Comparison of ENCODE assay signal across 9 cellular contexts in the genomic region with DNA sequence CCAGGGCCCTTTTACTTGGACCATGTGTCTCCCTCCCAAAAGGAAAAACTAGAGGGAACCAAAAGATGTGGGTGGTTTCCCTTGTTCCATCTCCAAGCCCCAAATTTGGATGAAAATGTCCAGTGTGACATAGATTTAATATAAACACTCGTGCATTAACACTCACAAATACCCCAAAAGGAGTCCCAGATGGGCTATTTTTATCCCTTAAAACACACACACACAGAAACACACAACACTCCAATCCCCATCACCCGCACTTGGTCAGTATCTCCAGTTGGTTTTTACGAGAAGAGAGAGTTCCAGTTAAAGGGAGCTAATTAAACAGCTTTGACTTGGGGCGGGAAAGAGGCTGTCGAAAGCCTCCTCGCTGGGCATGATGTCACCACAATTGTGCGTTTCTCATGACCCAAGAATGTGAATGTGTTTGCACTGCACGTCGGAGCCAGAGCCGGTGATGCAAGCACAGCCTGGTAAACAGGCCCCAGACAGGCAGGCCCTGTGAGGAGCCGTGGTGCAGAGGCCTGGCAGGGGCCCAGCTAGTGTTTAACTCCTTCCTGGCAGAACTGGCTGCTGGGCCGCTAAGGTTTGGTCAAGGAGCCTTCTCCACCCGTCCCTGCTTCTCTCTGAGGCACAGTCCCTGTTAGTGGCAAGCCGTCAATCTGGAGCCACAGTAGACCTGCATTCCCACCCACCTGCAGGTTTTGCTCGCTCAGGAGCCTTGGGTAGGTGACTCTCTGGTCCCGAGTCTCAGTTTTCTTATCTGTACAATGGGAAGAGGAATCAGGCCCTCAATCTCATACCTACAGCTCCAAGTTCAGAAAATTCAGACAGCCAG. TPM values are rescaled to one million over a fixed set of nuclear protein-coding genes. Genes with fewer than 3 reads are reported as not detected.
DNase-seq lines count a peak whose midpoint lies in the region; TF ChIP-seq lines count a peak whose summit lies in the region.
"Had no signal": no experiment of that assay in that cellular context is flagged by ENCODE, and none has a peak within 500 bp of the region (broad histone marks: within the 10 kb centered on the region; RNA-seq: fewer than 3 reads in every experiment).

No MANE protein-coding gene starts in this region.

- WGBS in lower leg skin, 2 donors, result 38 to 42% methylated on average over 15 of the region's 16 CpGs
- WGBS in thyroid gland, 2 donors, result 26 to 37% methylated on average over 10 to 14 of the region's 16 CpGs

- H3K4me3 Mint-ChIP-seq in activated CD4-positive, alpha-beta memory T cell treated with anti-CD3 and anti-CD28 coated beads for 36 hours, result no peak overlapping the region
- H3K4me3 Mint-ChIP-seq: dendritic cell treated with granulocyte-macrophage colony-stimulating factor and Interleukin-4, amounts not matched to agents 40 ng/mL and 50 ng/mL, for 4 days had no signal

- CTCF ChIA-PET in OCI-LY7 (lab: Charles Lee; ENCODE audit: unreplicated experiment), result no interaction called here
- CTCF ChIA-PET in activated CD4-positive, alpha-beta memory T cell treated with anti-CD3 and anti-CD28 coated beads for 36 hours (lab: Charles Lee), result no interaction called here

- H3K36me3 Mint-ChIP-seq in activated CD4-positive, alpha-beta memory T cell treated with anti-CD3 and anti-CD28 coated beads for 36 hours, result no peaks in the 10 kb centered on the region

- no peaks in the 10 kb centered on the region for H3K9me3 ChIP-seq in BLaER1
- no peaks in the 10 kb centered on the region for H3K9me3 ChIP-seq in thyroid gland
- H3K9me3 ChIP-seq in OCI-LY7 (ENCODE audit: low read length), result no peaks in the 10 kb centered on the region

- no peaks in the 10 kb centered on the region for H3K9me2 ChIP-seq in OCI-LY7 (ENCODE audit: insufficient read depth, low read length)

- H2AFZ ChIP-seq in OCI-LY7 (ENCODE audit: low read length), result no peak overlapping the region

- DNase-seq in NCI-H1694 treated with DMSO at 0.1 percent for 48 hours (lab: John Stamatoyannopoulos, UW) (peak; percentile 14), lower leg skin (ENCODE audit: low spot score in 2 of 2) (peak; percentile 82 to 95), thyroid gland (peak; percentile 89 to 91), OCI-LY7 (ENCODE audit: low spot score) (no peak)
- DNase-seq in activated CD4-positive, alpha-beta T cell treated with anti-CD3 and anti-CD28 coated beads, Interleukin-2, amount 50 U/mL, for 48 hours, result no peak
- DNase-seq in activated CD4-positive, alpha-beta memory T cell treated with anti-CD3 and anti-CD28 coated beads for 36 hours, result no peak

- H3K9me3 Mint-ChIP-seq in activated CD4-positive, alpha-beta memory T cell treated with anti-CD3 and anti-CD28 coated beads for 36 hours, result no peaks in the 10 kb centered on the region
- H3K9me3 Mint-ChIP-seq: dendritic cell treated with granulocyte-macrophage colony-stimulating factor and Interleukin-4, amounts not matched to agents 40 ng/mL and 50 ng/mL, for 4 days had no signal

- TF ChIP-seq CTCF in lower leg skin (IDR thresholded peaks at IDR 0.05), result peak in 1 of 3 donors; percentile 76
- TF ChIP-seq CTCF in thyroid gland (IDR thresholded peaks at IDR 0.05), result no peak
- no peak for TF ChIP-seq CTCF in OCI-LY7 (conservative IDR thresholded peaks at IDR 0.05; ENCODE audit: low read length)

- H3K36me3 ChIP-seq in BLaER1 (no peaks in the 10 kb centered on the region), thyroid gland (no peaks in the 10 kb centered on the region), OCI-LY7 (ENCODE audit: insufficient read depth, low read length) (no peaks in the 10 kb centered on the region)

- POLR2A ChIA-PET in OCI-LY7 (lab: Charles Lee), result no interaction called here
- POLR2A ChIA-PET in activated CD4-positive, alpha-beta memory T cell treated with anti-CD3 and anti-CD28 coated beads for 36 hours (lab: Charles Lee), result no interaction called here

- no peak overlapping the region for H3K27ac ChIP-seq in BLaER1
- peak overlapping the region; percentile 65 for H3K27ac ChIP-seq in cingulate gyrus (ENCODE audit: low read depth, low read length)
- H3K27ac ChIP-seq in thyroid gland, result peak overlapping the region; percentile 38 to 69 (median 59)
- no peak overlapping the region for H3K27ac ChIP-seq in OCI-LY7 (ENCODE audit: low read depth, low read length, poor library complexity, severe bottlenecking)

- no peak overlapping the region for H3K27ac Mint-ChIP-seq in activated CD4-positive, alpha-beta memory T cell treated with anti-CD3 and anti-CD28 coated beads for 36 hours
- H3K27ac Mint-ChIP-seq: dendritic cell treated with granulocyte-macrophage colony-stimulating factor and Interleukin-4, amounts not matched to agents 40 ng/mL and 50 ng/mL, for 4 days had no signal

- H3K27me3 ChIP-seq in BLaER1, result no peaks in the 10 kb centered on the region
- H3K27me3 ChIP-seq in thyroid gland, result no peaks in the 10 kb centered on the region

- H3K4me3 ChIP-seq in BLaER1 (no peak overlapping the region), lower leg skin (ENCODE audit: low read depth, poor library complexity, severe bottlenecking) (no peak overlapping the region), thyroid gland (replicated peaks in 1 of 3) (no peak overlapping the region), OCI-LY7 (ENCODE audit: low read depth, low read length, poor library complexity, severe bottlenecking) (no peak overlapping the region)

- H3K4me1 ChIP-seq in BLaER1, result peaks cover 2% of the 10 kb centered on the region; the same call in 1 of the 2 replicates
- H3K4me1 ChIP-seq in thyroid gland, result peaks cover 6 to 12% of the 10 kb centered on the region in 2 donors
- H3K4me1 ChIP-seq in OCI-LY7 (ENCODE audit: insufficient read depth, low read length, poor library complexity, severe bottlenecking), result no peaks in the 10 kb centered on the region

- no peaks in the 10 kb centered on the region for H3K79me2 ChIP-seq in OCI-LY7 (ENCODE audit: insufficient read depth, low read depth, low read length)

- H3K4me1 Mint-ChIP-seq in activated CD4-positive, alpha-beta memory T cell treated with anti-CD3 and anti-CD28 coated beads for 36 hours (ENCODE audit: low read depth), result no peaks in the 10 kb centered on the region

- intact Hi-C loops in lower leg skin (cut with DNase I; ENCODE audit: low total_unique reads) (no loop called here), thyroid gland (cut with DNase I) (no loop called here), OCI-LY7 (cut with micrococcal nuclease; ENCODE audit: unreplicated experiment) (no loop called here)
- intact Hi-C loops in activated CD4-positive, alpha-beta memory T cell treated with anti-CD3 and anti-CD28 coated beads for 36 hours (cut with micrococcal nuclease), result no loop called here

- H3K4me2 ChIP-seq in BLaER1, result no peak overlapping the region
- no peak overlapping the region for H3K4me2 ChIP-seq in OCI-LY7 (ENCODE audit: low read length)

- H4K20me1 ChIP-seq in BLaER1 (no peaks in the 10 kb centered on the region), OCI-LY7 (ENCODE audit: insufficient read depth, low read length) (no peaks in the 10 kb centered on the region)

- no peaks in the 10 kb centered on the region for H3K27me3 Mint-ChIP-seq in activated CD4-positive, alpha-beta memory T cell treated with anti-CD3 and anti-CD28 coated beads for 36 hours
- H3K27me3 Mint-ChIP-seq: dendritic cell treated with granulocyte-macrophage colony-stimulating factor and Interleukin-4, amounts not matched to agents 40 ng/mL and 50 ng/mL, for 4 days had no signal

- TF ChIP-seq POLR2A in lower leg skin (IDR thresholded peaks at IDR 0.05) (no peak), thyroid gland (IDR thresholded peaks at IDR 0.05) (no peak)

- BruUV-seq in OCI-LY7 (replicated peaks; lab: Mats Ljungman, UMichigan), result no TSS peak

- H3K9ac ChIP-seq in BLaER1, result 0 out of 2 replicates have a peak overlapping the region, but pooled peaks have one; percentile 21

RNA-seq across cellular contexts. Expression of a gene that starts 25.6 kb away (rescaled TPM):
- total RNA-seq in lower leg skin (10 to 100 TPM; 46.1 to 86.1 (median 62.3) TPM), thyroid gland (10 to 100 TPM; 46.2 to 60.3 (median 54.2) TPM), OCI-LY7 (2022) (35.4 and 50.8 TPM in 2 replicates)
- 13.5 and 16.9 TPM in 2 replicates for total RNA-seq in OCI-LY7 (2014; rRNA removed; shearing (Covaris generic))
- 10 to 100 TPM; 55.1 to 57.4 TPM for total RNA-seq in activated CD4-positive, alpha-beta memory T cell treated with anti-CD3 and anti-CD28 coated beads for 36 hours

RNA-seq across cellular contexts. Expression of a gene that starts 51.8 kb away (rescaled TPM):
- 100 to 1,000 TPM in 2 of 4 donors, 10 to 100 TPM in 2; 66.6 to 164 (median 92.8) TPM for total RNA-seq in lower leg skin
- total RNA-seq in thyroid gland, result 100 to 1,000 TPM; 208 to 501 (median 314) TPM
- total RNA-seq in OCI-LY7 (2014; rRNA removed; shearing (Covaris generic)), result 1.4 TPM in 1 of 2 replicates, not detected in the other
- 0.55 and 1.8 TPM in 2 replicates for total RNA-seq in OCI-LY7 (2022)
- total RNA-seq in activated CD4-positive, alpha-beta memory T cell treated with anti-CD3 and anti-CD28 coated beads for 36 hours, result 10 to 100 TPM; 14.1 to 14.3 TPM

Comparison
In these comparisons a context has a peak if more than half of its experiments do, and no peak if none do; other contexts are left out.
1. H3K27ac ChIP-seq: peak in cingulate gyrus (single experiment) and thyroid gland (3 of 3); none in BLaER1 (single experiment) and OCI-LY7 (single experiment).
2. DNase-seq: peak in NCI-H1694 treated with DMSO at 0.1 percent for 48 hours (single experiment), lower leg skin (2 of 2) and thyroid gland (2 of 2); none in activated CD4-positive, alpha-beta T cell treated with anti-CD3 and anti-CD28 coated beads, Interleukin-2, amount 50 U/mL, for 48 hours (0 of 2), OCI-LY7 (single experiment) and activated CD4-positive, alpha-beta memory T cell treated with anti-CD3 and anti-CD28 coated beads for 36 hours (single experiment).
3. RNA of a gene that starts 51.8 kb away (total RNA-seq): 208 to 501 TPM in thyroid gland, 66.6 to 164 TPM in lower leg skin and 14.1 to 14.3 TPM in activated CD4-positive, alpha-beta memory T cell treated with anti-CD3 and anti-CD28 coated beads for 36 hours; 0.55 to 1.8 TPM in OCI-LY7; every median in the first group is over 4 times any median in the second.